12 cellular contexts compared by ENCODE assay signal in the genomic region with DNA sequence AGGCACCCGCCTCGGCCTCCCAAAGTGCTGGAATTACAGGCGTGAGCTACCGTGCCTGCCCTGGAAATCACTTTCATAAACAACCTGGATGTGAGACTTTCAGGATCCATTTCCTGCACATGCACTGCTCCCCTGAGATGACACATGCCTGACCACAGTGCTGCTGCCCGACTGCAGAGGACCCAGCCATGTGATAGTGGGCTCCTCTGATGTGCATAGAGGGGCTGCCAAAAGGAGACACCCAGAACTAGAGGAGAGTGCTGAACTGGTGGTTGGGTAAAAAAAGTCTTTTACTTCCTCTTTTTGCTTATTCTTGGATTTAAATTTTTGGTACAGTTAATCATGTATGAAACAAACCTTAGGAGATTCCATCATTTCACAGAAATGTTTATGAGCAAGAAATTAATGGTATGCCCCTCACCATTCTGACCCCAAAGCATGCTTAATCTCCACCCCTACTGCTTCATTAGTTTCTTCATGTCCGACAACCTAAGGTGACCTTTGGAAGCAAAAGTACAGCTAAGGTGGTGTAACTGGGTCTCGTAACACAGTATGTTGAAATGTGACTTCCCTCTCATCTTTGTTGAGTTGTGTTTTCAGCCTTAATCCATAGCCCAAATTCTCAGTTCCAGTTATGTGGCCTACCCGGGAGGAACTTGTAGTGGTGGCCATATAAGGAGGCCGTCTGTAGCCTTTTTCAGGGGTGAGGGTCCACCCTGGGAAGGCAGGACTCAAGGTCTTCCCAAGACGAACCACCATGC.
DNase-seq lines count a peak whose midpoint lies in the region; ATAC-seq and TF ChIP-seq lines count a peak whose summit lies in the region.
"Had no signal": no experiment of that assay in that cellular context is flagged by ENCODE, and none has a peak within 500 bp of the region (broad histone marks: within the 10 kb centered on the region; RNA-seq: fewer than 3 reads in every experiment).

No MANE protein-coding gene starts in this region.

- TF ChIP-seq CTCF in fibroblast of villous mesenchyme (IDR thresholded peaks at IDR 0.05; ENCODE audit: insufficient read depth, low read depth, low read length) (no peak), BE2C (IDR thresholded peaks at IDR 0.05; ENCODE audit: low read depth, low read length) (no peak), A673 (conservative IDR thresholded peaks at IDR 0.05; ENCODE audit: low read depth, low read length) (no peak)

- CTCF ChIA-PET in A673 (lab: Charles Lee): interaction anchor here (0.6 kb wide), 1 partner anchor 135 kb away, joined by 4 read pairs; no protein-coding TSS in a partner anchor

- H3K36me3 ChIP-seq in BE2C: peaks cover 3% of the 10 kb centered on the region; the same call in 1 of the 2 replicates
- no peaks in the 10 kb centered on the region for H3K36me3 ChIP-seq in A673 (ENCODE audit: insufficient read depth, low read length, poor library complexity, severe bottlenecking)

- H3K9me3 ChIP-seq in BE2C (no peaks in the 10 kb centered on the region), A673 (ENCODE audit: low read depth, low read length, poor library complexity, severe bottlenecking) (no peaks in the 10 kb centered on the region)

- peaks cover 43% of the 10 kb centered on the region for H3K4me1 ChIP-seq in BE2C
- no peaks in the 10 kb centered on the region for H3K4me1 ChIP-seq in A673 (ENCODE audit: insufficient read depth, low read length, poor library complexity, severe bottlenecking)

- H3K4me3 ChIP-seq in fibroblast of villous mesenchyme (ENCODE audit: low read depth, low read length) (no peak overlapping the region), skin epidermis (no peak overlapping the region), BE2C (ENCODE audit: low read depth, low read length) (no peak overlapping the region), A673 (ENCODE audit: low read depth, low read length, poor library complexity, severe bottlenecking) (no peak overlapping the region)
- H3K4me3 ChIP-seq: PC-9 had no signal

- intact Hi-C loops in A673 (cut with micrococcal nuclease; ENCODE audit: unreplicated experiment): loop anchor here (10.0 kb wide), 1 partner anchor 426 kb away; no protein-coding TSS in a partner anchor

- ATAC-seq in GM19351 (IDR thresholded peaks at IDR 0.05; ENCODE audit: unreplicated experiment): peak; percentile 51
- ATAC-seq in esophagus mucosa: no peak

- DNase-seq in SIG-M5 (lab: John Stamatoyannopoulos, UW) (peak; percentile 67), fibroblast of villous mesenchyme (ENCODE audit: low read depth) (peak; percentile 80), BE2C (no peak), A673 (ENCODE audit: low spot score) (no peak), NCI-H146 treated with DMSO at 0.1 percent for 48 hours (lab: John Stamatoyannopoulos, UW; ENCODE audit: unreplicated experiment) (no peak)
- DNase-seq: activated CD4-positive, alpha-beta memory T cell treated with anti-CD3 and anti-CD28 coated beads for 36 hours; central memory CD4-positive, alpha-beta T cell; EL; PC-9 had no signal

- H3K27me3 ChIP-seq in BE2C (no peaks in the 10 kb centered on the region), A673 (replicated peaks; ENCODE audit: insufficient read depth, low read depth, low read length, poor library complexity) (no peaks in the 10 kb centered on the region)

- POLR2A ChIA-PET in A673 (lab: Charles Lee; ENCODE audit: low non-redundant PET): interaction anchor here (0.5 kb wide), 1 partner anchor 711 kb away, joined by 11 read pairs; no protein-coding TSS in a partner anchor

- BruUV-seq in A673 (replicated peaks; lab: Mats Ljungman, UMichigan): no TSS peak

- H3K27ac ChIP-seq in skin epidermis (peak overlapping the region in 15 of 21 experiments; percentile 1 to 66 (median 47)), A673 (ENCODE audit: low read depth, low read length, poor library complexity, severe bottlenecking) (no peak overlapping the region)
- H3K27ac ChIP-seq: PC-9 had no signal

Comparison
In these comparisons a context has a peak if more than half of its experiments do, and no peak if none do; other contexts are left out.
1. DNase-seq: peak in SIG-M5 (single experiment) and fibroblast of villous mesenchyme (single experiment); none in BE2C (single experiment), A673 (single experiment) and NCI-H146 treated with DMSO at 0.1 percent for 48 hours (single experiment).